Comparison of ENCODE assay signal across 13 cellular contexts in genomic region chr2:149743842-149744468, GRCh38.
A peak's percentile ranks its signal among the peaks of the same experiment; 100 is the strongest.
DNase-seq lines count a peak whose midpoint lies in the region; ATAC-seq, FAIRE-seq and TF ChIP-seq lines count a peak whose summit lies in the region.
"Had no signal": no experiment of that assay in that cellular context is flagged by ENCODE, and none has a peak within 500 bp of the region (broad histone marks: within the 10 kb centered on the region; RNA-seq: fewer than 3 reads in every experiment).

No MANE protein-coding gene starts in this region.

- H3K4me2 ChIP-seq in IMR-90 (ENCODE audit: low read depth, low read length) (peak overlapping the region; percentile 32; the same call in 1 of the 2 replicates), OCI-LY7 (ENCODE audit: low read length) (no peak overlapping the region)

- H3K9me1 ChIP-seq in IMR-90 (ENCODE audit: insufficient read depth, low read length) = peaks cover 10% of the 10 kb centered on the region

- DNase-seq in AG09319 (ENCODE audit: extremely low read depth, low read depth) = peak; percentile 74
- peak; percentile 97 for DNase-seq in IMR-90
- peak; percentile 89 for DNase-seq in astrocyte of the spinal cord (ENCODE audit: low read depth, low spot score)
- DNase-seq in kidney glomerular epithelial cell (lab: John Stamatoyannopoulos, UW) = peak; percentile 24
- DNase-seq in pancreas = no peak
- DNase-seq in OCI-LY7 (ENCODE audit: low spot score) = no peak
- no peak for DNase-seq in anterior cingulate cortex (lab: John Stamatoyannopoulos, UW)
- DNase-seq: heart left ventricle, MM.1S, NCI-H526 treated with DMSO at 0.1 percent for 48 hours, right cardiac atrium, transverse colon had no signal

- WGBS in IMR-90 (ENCODE audit: extremely low coverage in 2 of 2, insufficient read length in 1 of 2), 2 experiments = 27% methylated on average over 2 of the region's 6 CpGs; no CpG with 5 or more reads in 1 of the 2 experiments
- 82 to 91% methylated on average over 6 of the region's 6 CpGs for WGBS in pancreas, 2 donors

- H3K4me3 ChIP-seq in IMR-90 (ENCODE audit: insufficient read depth, low read depth, low read length) (no peak overlapping the region), astrocyte of the spinal cord (ENCODE audit: low read depth, low read length) (no peak overlapping the region), pancreas (no peak overlapping the region), OCI-LY7 (ENCODE audit: low read depth, low read length, poor library complexity, severe bottlenecking) (no peak overlapping the region)
- H3K4me3 ChIP-seq: heart left ventricle, transverse colon had no signal

- TF ChIP-seq CTCF in AG09319 (IDR thresholded peaks at IDR 0.05; ENCODE audit: low read depth, low read length) (peak; percentile 3; the same call in 1 of the 2 replicates), IMR-90 (conservative IDR thresholded peaks at IDR 0.05; ENCODE audit: low read depth, low read length) (peak; percentile 48), astrocyte of the spinal cord (IDR thresholded peaks at IDR 0.05; ENCODE audit: low read depth, low read length) (no peak), pancreas (IDR thresholded peaks at IDR 0.05) (no peak), OCI-LY7 (conservative IDR thresholded peaks at IDR 0.05; ENCODE audit: low read length) (no peak)

- H4K91ac ChIP-seq in IMR-90 (ENCODE audit: insufficient read depth, low read depth, low read length) = peak overlapping the region; percentile 92

- peak overlapping the region; percentile 15; the same call in 1 of the 2 replicates for H3K9ac ChIP-seq in IMR-90 (ENCODE audit: low read depth, low read length)

- no TSS peak for BruUV-seq in IMR-90 (replicated peaks; lab: Mats Ljungman, UMichigan)
- no TSS peak for BruUV-seq in OCI-LY7 (replicated peaks; lab: Mats Ljungman, UMichigan)

- no peaks in the 10 kb centered on the region for H4K20me1 ChIP-seq in IMR-90 (ENCODE audit: insufficient read depth, low read length)
- H4K20me1 ChIP-seq in OCI-LY7 (ENCODE audit: insufficient read depth, low read length) = no peaks in the 10 kb centered on the region

- peak overlapping the region; percentile 90 for H3K23ac ChIP-seq in IMR-90 (ENCODE audit: low read depth, low read length)

- no peak for FAIRE-seq in pancreas (lab: Jason Lieb, UNC)

- peak overlapping the region; percentile 68 for H3K56ac ChIP-seq in IMR-90 (ENCODE audit: extremely low read depth, insufficient read depth, low read length)

- peaks cover 0 to 8% of the 10 kb centered on the region in 2 experiments; a peak in 2 of 4 replicates for H3K79me1 ChIP-seq in IMR-90 (ENCODE audit: low read depth in 1 of 2, low read length in 2 of 2)

- ATAC-seq in IMR-90 (ENCODE audit: low read depth) (peak; percentile 73), pancreas (no peak), HG03354 (IDR thresholded peaks at IDR 0.05; ENCODE audit: poor library complexity, severe bottlenecking, unreplicated experiment) (no peak)
- ATAC-seq: right cardiac atrium had no signal

- no peaks in the 10 kb centered on the region for H3K9me2 ChIP-seq in OCI-LY7 (ENCODE audit: insufficient read depth, low read length)

- H3K27ac ChIP-seq in IMR-90 (ENCODE audit: insufficient read depth, low read length) (peak overlapping the region; percentile 98), pancreas (no peak overlapping the region), OCI-LY7 (ENCODE audit: low read depth, low read length, poor library complexity, severe bottlenecking) (no peak overlapping the region)
- H3K27ac ChIP-seq: heart left ventricle, transverse colon had no signal

- no peaks in the 10 kb centered on the region for H3K79me2 ChIP-seq in OCI-LY7 (ENCODE audit: insufficient read depth, low read depth, low read length)

- peak overlapping the region; percentile 99 for H2BK5ac ChIP-seq in IMR-90 (ENCODE audit: low read depth, low read length, poor library complexity, severe bottlenecking)

- TF ChIP-seq POLR2A in IMR-90 (IDR thresholded peaks at IDR 0.05; ENCODE audit: low read depth, low read length) = no peak

- H2BK120ac ChIP-seq in IMR-90 (ENCODE audit: low read depth, low read length) = peak overlapping the region; percentile 95

- intact Hi-C loops in IMR-90 (cut with micrococcal nuclease) = loop anchor here (2.0 to 10.0 kb wide), 6 partner anchors 115 to 1491 kb away; no protein-coding TSS in a partner anchor
- intact Hi-C loops in pancreas (cut with DNase I) = no loop called here
- intact Hi-C loops in OCI-LY7 (cut with micrococcal nuclease; ENCODE audit: unreplicated experiment) = no loop called here

- TF ChIP-seq RAD21 in IMR-90 (IDR thresholded peaks at IDR 0.05; ENCODE audit: low read length) = peak; percentile 53

- H4K5ac ChIP-seq in IMR-90 (ENCODE audit: low read depth, low read length) = peak overlapping the region; percentile 97

- in situ Hi-C loops in IMR-90 (cut with MboI; ENCODE audit: low sequenced_read_pairs) (loop anchor here (25.0 kb wide), 1 partner anchor 718 kb away; no protein-coding TSS in a partner anchor), astrocyte of the spinal cord (cut with HindIII; ENCODE audit: low sequenced_read_pairs) (no loop called here)

- dilution Hi-C loops in IMR-90 (cut with HindIII; ENCODE audit: low sequenced_read_pairs, unreplicated experiment) = no loop called here

- H3K4ac ChIP-seq in IMR-90 (ENCODE audit: low read depth, low read length) = peak overlapping the region; percentile 95

- H2BK15ac ChIP-seq in IMR-90 (ENCODE audit: low read depth, low read length) = peak overlapping the region; percentile 96

- H2AFZ ChIP-seq in IMR-90 (replicated peaks; ENCODE audit: low read length, poor library complexity) (peak overlapping the region; percentile 67), OCI-LY7 (ENCODE audit: low read length) (no peak overlapping the region)

- peak overlapping the region; percentile 78 for H4K8ac ChIP-seq in IMR-90 (ENCODE audit: low read depth in 2 of 2, low read length in 2 of 2)

- H2AK5ac ChIP-seq in IMR-90 (ENCODE audit: low read depth, low read length) = peak overlapping the region; percentile 88

- H3K9me3 ChIP-seq in IMR-90 (ENCODE audit: control insufficient read depth, insufficient read depth, low read length) (no peaks in the 10 kb centered on the region), pancreas (no peaks in the 10 kb centered on the region), OCI-LY7 (ENCODE audit: low read length) (no peaks in the 10 kb centered on the region)
- H3K9me3 ChIP-seq: heart left ventricle, transverse colon had no signal

- POLR2A ChIA-PET in IMR-90 (lab: Charles Lee; ENCODE audit: unreplicated experiment) (interaction anchor here (1.4 kb wide), 1 partner anchor 9 kb away, joined by 10 read pairs; no protein-coding TSS in a partner anchor), OCI-LY7 (lab: Charles Lee) (no interaction called here)

- peak overlapping the region; percentile 97 for H2BK20ac ChIP-seq in IMR-90 (ENCODE audit: low read depth, low read length)

- H3K27me3 ChIP-seq in IMR-90 (ENCODE audit: control insufficient read depth, insufficient read depth, low read length) (no peaks in the 10 kb centered on the region), pancreas (no peaks in the 10 kb centered on the region)
- H3K27me3 ChIP-seq: heart left ventricle, transverse colon had no signal

- H3K14ac ChIP-seq in IMR-90 (replicated peaks; ENCODE audit: low read depth, low read length) = peak overlapping the region; percentile 91

- peak overlapping the region; percentile 63 for H2AK9ac ChIP-seq in IMR-90 (replicated peaks; ENCODE audit: low read depth, low read length, poor library complexity)

- no peaks in the 10 kb centered on the region for H3K36me3 ChIP-seq in IMR-90 (ENCODE audit: control insufficient read depth, insufficient read depth, low read length)
- no peaks in the 10 kb centered on the region for H3K36me3 ChIP-seq in pancreas
- no peaks in the 10 kb centered on the region for H3K36me3 ChIP-seq in OCI-LY7 (ENCODE audit: insufficient read depth, low read length)
- H3K36me3 ChIP-seq: heart left ventricle, transverse colon had no signal

- CTCF ChIA-PET in IMR-90 (lab: Yijun Ruan, JAX) = interaction anchor here (0.6 kb wide), 1 partner anchor 459 kb away, joined by 3 read pairs; no protein-coding TSS in a partner anchor
- CTCF ChIA-PET in OCI-LY7 (lab: Charles Lee; ENCODE audit: unreplicated experiment) = no interaction called here

- H3K18ac ChIP-seq in IMR-90 (ENCODE audit: low read depth, low read length) = peak overlapping the region; percentile 99

- H3K4me1 ChIP-seq in IMR-90 (ENCODE audit: control insufficient read depth, insufficient read depth, low read length) = peaks cover 36% of the 10 kb centered on the region
- peaks cover 0 to 14% (median 12%) of the 10 kb centered on the region in 3 donors for H3K4me1 ChIP-seq in pancreas
- H3K4me1 ChIP-seq in OCI-LY7 (ENCODE audit: insufficient read depth, low read length, poor library complexity, severe bottlenecking) = no peaks in the 10 kb centered on the region

TF ChIP-seq in IMR-90, 13 proteins besides CTCF, POLR2A, EP300 and RAD21 (continues in another document):
- no peak for TF ChIP-seq NFE2L2 (IDR thresholded peaks at IDR 0.05; ENCODE audit: low read depth, low read length)
- TF ChIP-seq MXI1 (IDR thresholded peaks at IDR 0.05; ENCODE audit: borderline replicate concordance, low read depth, low read length) = no peak
- TF ChIP-seq SMC3 (IDR thresholded peaks at IDR 0.05; ENCODE audit: low read depth, low read length) = no peak
- TF ChIP-seq FOS (IDR thresholded peaks at IDR 0.05; ENCODE audit: low read depth, low read length) = peak; percentile 74
- peak; percentile 62 for TF ChIP-seq BHLHE40 (IDR thresholded peaks at IDR 0.05; ENCODE audit: low read depth, low read length)
- TF ChIP-seq RFX5 (IDR thresholded peaks at IDR 0.05; ENCODE audit: low read depth, low read length) = no peak
- TF ChIP-seq RCOR1 (IDR thresholded peaks at IDR 0.05; ENCODE audit: insufficient replicate concordance, low read length) = no peak
- TF ChIP-seq CHD1 (IDR thresholded peaks at IDR 0.05; ENCODE audit: low read depth, low read length) = no peak
- no peak for TF ChIP-seq MAZ (IDR thresholded peaks at IDR 0.05; ENCODE audit: borderline replicate concordance, low read depth, low read length)
- TF ChIP-seq USF2 (IDR thresholded peaks at IDR 0.05; ENCODE audit: low read depth, low read length) = no peak
- peak; percentile 35; the same call in 1 of the 2 replicates for TF ChIP-seq CEBPB (IDR thresholded peaks at IDR 0.05; ENCODE audit: low read depth, low read length)

Comparison
In these comparisons a context has a peak if more than half of its experiments do, and no peak if none do; other contexts are left out.
1. DNase-seq: peak in AG09319 (single experiment), IMR-90 (single experiment), astrocyte of the spinal cord (single experiment) and kidney glomerular epithelial cell (single experiment); none in pancreas (0 of 6), OCI-LY7 (single experiment) and anterior cingulate cortex (0 of 58).
2. CTCF ChIP-seq: peak in AG09319 (single experiment) and IMR-90 (single experiment); none in astrocyte of the spinal cord (single experiment), pancreas (0 of 4) and OCI-LY7 (single experiment).